22 cellular contexts compared by ENCODE assay signal in the genomic region with DNA sequence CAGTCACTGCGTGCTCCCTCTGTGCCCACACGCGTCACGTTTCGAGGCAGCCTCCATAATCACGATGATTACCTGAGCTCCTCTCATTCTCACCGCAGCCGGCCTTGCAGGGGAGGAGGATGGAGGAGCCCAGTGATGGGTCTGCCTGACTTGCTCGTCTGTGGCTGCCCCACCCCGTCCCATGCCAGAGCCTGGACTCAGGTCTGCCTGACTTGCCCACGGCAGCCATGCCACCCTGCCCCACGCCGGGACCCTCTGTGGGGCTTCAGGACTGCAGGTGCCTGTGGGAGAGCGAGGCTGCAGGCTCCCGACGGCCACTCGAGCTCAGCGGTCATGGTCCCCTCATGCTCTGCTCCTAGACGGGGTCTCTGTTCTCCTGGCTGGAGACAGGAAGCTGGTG.
"Had no signal": no experiment of that assay in that cellular context is flagged by ENCODE, and none has a peak within 500 bp of the region (broad histone marks: within the 10 kb centered on the region; RNA-seq: fewer than 3 reads in every experiment).

No MANE protein-coding gene starts in this region.

- H3K4me1 ChIP-seq: esophagus squamous epithelium, gastroesophageal sphincter, left lung, right atrium auricular region, stomach, transverse colon had no signal

- H3K9me3 ChIP-seq: esophagus squamous epithelium, gastroesophageal sphincter, left lung, neutrophil, right atrium auricular region, sigmoid colon, stomach, thoracic aorta, transverse colon had no signal

- H3K4me3 ChIP-seq: esophagus squamous epithelium, gastroesophageal sphincter, left lung, lung, right atrium auricular region, sigmoid colon, skin epidermis, stomach, thoracic aorta, transverse colon had no signal

- H3K36me3 ChIP-seq: esophagus squamous epithelium, gastroesophageal sphincter, left lung, neutrophil, right atrium auricular region, sigmoid colon, stomach, thoracic aorta, transverse colon had no signal

- FAIRE-seq: colon, keratinocyte, urothelium cell line had no signal

- H3K27me3 ChIP-seq: neutrophil, right atrium auricular region, transverse colon had no signal

- ATAC-seq: gastroesophageal sphincter, left lung had no signal

- DNase-seq: dermis blood vessel endothelial cell; esophagus squamous epithelium; foreskin fibroblast; glutamatergic neuron; left lung; mesenchymal stem cell; naive B cell; stimulated activated CD4-positive, alpha-beta T cell treated with anti-CD3 and anti-CD28 coated beads, Interleukin-12 subunit alpha, Interleukin-12 subunit beta, amount 100 ng/mL, for 4 hours; stimulated activated naive CD4-positive, alpha-beta T cell; stomach; substantia nigra; transverse colon had no signal

- H3K27ac ChIP-seq: esophagus squamous epithelium, gastroesophageal sphincter, left lung, neutrophil, right atrium auricular region, sigmoid colon, skin epidermis, stomach, thoracic aorta, transverse colon had no signal
